ENCODE assay signal across 10 cellular contexts in genomic region chr4:76108467-76109181, GRCh38.
DNase-seq lines count a peak whose midpoint lies in the region; ATAC-seq and TF ChIP-seq lines count a peak whose summit lies in the region.
"Had no signal": no experiment of that assay in that cellular context is flagged by ENCODE, and none has a peak within 500 bp of the region (broad histone marks: within the 10 kb centered on the region; RNA-seq: fewer than 3 reads in every experiment).

No MANE protein-coding gene starts in this region.

- ATAC-seq in stimulated activated effector memory CD8-positive, alpha-beta T cell treated with anti-CD3 and anti-CD28 coated beads, Interleukin-12 subunit alpha, Interleukin-12 subunit beta, amount 100 ng/mL, for 72 hours = peak; percentile 62
- ATAC-seq in GM21786 (IDR thresholded peaks at IDR 0.05; ENCODE audit: unreplicated experiment) = no peak

- H3K4me3 ChIP-seq in cardiac fibroblast (replicated peaks in 1 of 2; ENCODE audit: low read depth in 2 of 2, low read length in 2 of 2) = no peak overlapping the region
- H3K4me3 ChIP-seq: SJSA1 had no signal

- peaks cover 11% of the 10 kb centered on the region for H3K36me3 Mint-ChIP-seq in stimulated activated effector memory CD8-positive, alpha-beta T cell treated with anti-CD3 and anti-CD28 coated beads, Interleukin-12 subunit alpha, Interleukin-12 subunit beta, amount 100 ng/mL, for 72 hours

- DNase-seq in SHP77 (lab: John Stamatoyannopoulos, UW) (peak; percentile 7 to 14), SHP77 treated with DMSO at 0.1 percent for 48 hours (lab: John Stamatoyannopoulos, UW) (no peak), NOMO-1 (lab: John Stamatoyannopoulos, UW; ENCODE audit: unreplicated experiment in 2 of 2) (peak; percentile 51 to 70), cardiac fibroblast (ENCODE audit: low read depth in 2 of 2) (peak; percentile 14 to 62), NCI-H1694 treated with DMSO at 0.1 percent for 48 hours (lab: John Stamatoyannopoulos, UW) (no peak)
- DNase-seq in stimulated activated effector memory CD8-positive, alpha-beta T cell treated with anti-CD3 and anti-CD28 coated beads, Interleukin-12 subunit alpha, Interleukin-12 subunit beta, amount 100 ng/mL, for 72 hours (ENCODE audit: low spot score in 2 of 2) = no peak
- DNase-seq in stimulated activated CD4-positive, alpha-beta T cell treated with anti-CD3 and anti-CD28 coated beads, Interleukin-4, amount 100 ng/mL, for 1 hour = no peak
- DNase-seq: HFFc6 had no signal

- H3K27ac Mint-ChIP-seq in stimulated activated effector memory CD8-positive, alpha-beta T cell treated with anti-CD3 and anti-CD28 coated beads, Interleukin-12 subunit alpha, Interleukin-12 subunit beta, amount 100 ng/mL, for 72 hours = no peak overlapping the region
- H3K27ac Mint-ChIP-seq: HFFc6 had no signal

- H3K4me1 Mint-ChIP-seq in stimulated activated effector memory CD8-positive, alpha-beta T cell treated with anti-CD3 and anti-CD28 coated beads, Interleukin-12 subunit alpha, Interleukin-12 subunit beta, amount 100 ng/mL, for 72 hours = no peaks in the 10 kb centered on the region

- no peak overlapping the region for H3K4me3 Mint-ChIP-seq in stimulated activated effector memory CD8-positive, alpha-beta T cell treated with anti-CD3 and anti-CD28 coated beads, Interleukin-12 subunit alpha, Interleukin-12 subunit beta, amount 100 ng/mL, for 72 hours
- H3K4me3 Mint-ChIP-seq: HFFc6 had no signal

- TF ChIP-seq CTCF in cardiac fibroblast (IDR thresholded peaks at IDR 0.05; ENCODE audit: low read depth, low read length) = no peak

- no peaks in the 10 kb centered on the region for H3K9me3 Mint-ChIP-seq in stimulated activated effector memory CD8-positive, alpha-beta T cell treated with anti-CD3 and anti-CD28 coated beads, Interleukin-12 subunit alpha, Interleukin-12 subunit beta, amount 100 ng/mL, for 72 hours
- H3K9me3 Mint-ChIP-seq: HFFc6 had no signal

Comparison
In these comparisons a context has a peak if more than half of its experiments do, and no peak if none do; other contexts are left out.
1. DNase-seq: peak in SHP77 (2 of 2), NOMO-1 (2 of 2) and cardiac fibroblast (2 of 2); none in SHP77 treated with DMSO at 0.1 percent for 48 hours (single experiment), stimulated activated effector memory CD8-positive, alpha-beta T cell treated with anti-CD3 and anti-CD28 coated beads, Interleukin-12 subunit alpha, Interleukin-12 subunit beta, amount 100 ng/mL, for 72 hours (0 of 2), NCI-H1694 treated with DMSO at 0.1 percent for 48 hours (single experiment) and stimulated activated CD4-positive, alpha-beta T cell treated with anti-CD3 and anti-CD28 coated beads, Interleukin-4, amount 100 ng/mL, for 1 hour (single experiment).